In genomic region chr12:19185262-19185929, GRCh38 we compare ENCODE assay signal across 23 cellular contexts.
"Had no signal": no experiment of that assay in that cellular context is flagged by ENCODE, and none has a peak within 500 bp of the region (broad histone marks: within the 10 kb centered on the region; RNA-seq: fewer than 3 reads in every experiment).

No MANE protein-coding gene starts in this region.

- H3K27ac ChIP-seq: prostate gland, right lobe of liver, stomach, vagina had no signal

- H3K9me3 ChIP-seq: prostate gland, right lobe of liver, stomach, vagina had no signal

- H3K27me3 ChIP-seq: neural progenitor cell, right lobe of liver, stomach, vagina had no signal

- H3K9me3 Mint-ChIP-seq: activated CD4-positive, alpha-beta T cell treated with anti-CD3 and anti-CD28 coated beads, Interleukin-2, amount 10 ng/mL, durations not matched to agents 7 days and 5 days; neural progenitor cell; stimulated activated effector memory CD8-positive, alpha-beta T cell treated with anti-CD3 and anti-CD28 coated beads, Interleukin-12 subunit alpha, Interleukin-12 subunit beta, amount 100 ng/mL, for 72 hours had no signal

- H3K9ac ChIP-seq: neural progenitor cell had no signal

- H3K36me3 ChIP-seq: neural progenitor cell, prostate gland, right lobe of liver, stomach, vagina had no signal

- H3K4me3 ChIP-seq: neural progenitor cell, prostate gland, right lobe of liver, stomach, vagina had no signal

- H3K4me3 Mint-ChIP-seq: activated CD4-positive, alpha-beta T cell treated with anti-CD3 and anti-CD28 coated beads, Interleukin-2, amount 10 ng/mL, durations not matched to agents 7 days and 5 days; activated CD8-positive, alpha-beta T cell treated with anti-CD3 and anti-CD28 coated beads, Interleukin-2, amount 10 ng/mL, durations not matched to agents 7 days and 5 days; activated naive CD8-positive, alpha-beta T cell; neural progenitor cell; stimulated activated effector memory CD8-positive, alpha-beta T cell treated with anti-CD3 and anti-CD28 coated beads, Interleukin-12 subunit alpha, Interleukin-12 subunit beta, amount 100 ng/mL, for 72 hours had no signal

- H3K4me1 Mint-ChIP-seq: activated CD4-positive, alpha-beta T cell treated with anti-CD3 and anti-CD28 coated beads, Interleukin-2, amount 10 ng/mL, durations not matched to agents 7 days and 5 days had no signal

- ATAC-seq: activated CD4-positive, CD25-positive, alpha-beta regulatory T cell treated with anti-CD3 and anti-CD28 coated beads, Interleukin-2, amount 50 U/mL, for 24 hours; activated CD8-positive, alpha-beta T cell treated with anti-CD3 and anti-CD28 coated beads, Interleukin-2, amount 10 ng/mL, durations not matched to agents 7 days and 5 days; stimulated activated effector memory CD8-positive, alpha-beta T cell treated with anti-CD3 and anti-CD28 coated beads, Interleukin-12 subunit alpha, Interleukin-12 subunit beta, amount 100 ng/mL, for 72 hours had no signal

- H3K27ac Mint-ChIP-seq: activated CD4-positive, alpha-beta T cell treated with anti-CD3 and anti-CD28 coated beads, Interleukin-2, amount 10 ng/mL, durations not matched to agents 7 days and 5 days; activated CD8-positive, alpha-beta T cell treated with anti-CD3 and anti-CD28 coated beads, Interleukin-2, amount 10 ng/mL, durations not matched to agents 7 days and 5 days; activated naive CD8-positive, alpha-beta T cell; neural progenitor cell; stimulated activated effector memory CD8-positive, alpha-beta T cell treated with anti-CD3 and anti-CD28 coated beads, Interleukin-12 subunit alpha, Interleukin-12 subunit beta, amount 100 ng/mL, for 72 hours had no signal

- H3K36me3 Mint-ChIP-seq: activated naive CD8-positive, alpha-beta T cell; stimulated activated effector memory CD8-positive, alpha-beta T cell treated with anti-CD3 and anti-CD28 coated beads, Interleukin-12 subunit alpha, Interleukin-12 subunit beta, amount 100 ng/mL, for 72 hours had no signal

- H3K4me1 ChIP-seq: prostate gland had no signal

- DNase-seq: activated CD4-positive, alpha-beta T cell treated with anti-CD3 and anti-CD28 coated beads, Interleukin-2, amount 10 ng/mL, durations not matched to agents 7 days and 5 days; activated CD8-positive, alpha-beta memory T cell treated with anti-CD3 and anti-CD28 coated beads, Interleukin-2, amount 50 U/mL, for 4 hours; activated CD8-positive, alpha-beta T cell treated with anti-CD3 and anti-CD28 coated beads, Interleukin-2, amount 10 ng/mL, durations not matched to agents 7 days and 5 days; activated gamma-delta T cell; activated T-cell treated with anti-CD3 and anti-CD28 coated beads, Interleukin-2, amount 50 U/mL, for 48 hours; amniotic stem cell; central memory CD4-positive, alpha-beta T cell; foreskin melanocyte; head of caudate nucleus; islet precursor cell; right lobe of liver; small intestine; stimulated activated CD4-positive, alpha-beta T cell treated with anti-CD3 and anti-CD28 coated beads, Interleukin-15, amount 100 ng/mL, for 24 hours; stimulated activated CD4-positive, alpha-beta T cell treated with anti-CD3 and anti-CD28 coated beads, Interleukin-4, amount 100 ng/mL, for 1 hour; stomach; T1000; trophoblast cell had no signal
